Comparison of ENCODE assay signal across 14 cellular contexts in genomic region chr12:126051611-126052107, GRCh38.
A peak's percentile ranks its signal among the peaks of the same experiment; 100 is the strongest.
DNase-seq lines count a peak whose midpoint lies in the region; ATAC-seq, FAIRE-seq and TF ChIP-seq lines count a peak whose summit lies in the region.
"Had no signal": no experiment of that assay in that cellular context is flagged by ENCODE, and none has a peak within 500 bp of the region (broad histone marks: within the 10 kb centered on the region; RNA-seq: fewer than 3 reads in every experiment).

No MANE protein-coding gene starts in this region.

- BruUV-seq in Caco-2 (replicated peaks; lab: Mats Ljungman, UMichigan), result no TSS peak

- peaks cover 18% of the 10 kb centered on the region for H3K9me3 ChIP-seq in mucosa of descending colon
- H3K9me3 ChIP-seq in Caco-2, result no peaks in the 10 kb centered on the region
- H3K9me3 ChIP-seq: uterus had no signal

- no peaks in the 10 kb centered on the region for H3K27me3 Mint-ChIP-seq in activated T-helper 17 cell treated with anti-CD3 and anti-CD28 coated beads, Interleukin-2, amount 50 U/mL, for 72 hours
- H3K27me3 Mint-ChIP-seq in Caco-2 (ENCODE audit: insufficient read depth, unreplicated experiment), result no peaks in the 10 kb centered on the region

- peak; percentile 43 for TF ChIP-seq CTCF in bronchial epithelial cell (IDR thresholded peaks at IDR 0.05; ENCODE audit: insufficient read depth, low read length, severe bottlenecking)
- no peak for TF ChIP-seq CTCF in mucosa of descending colon (IDR thresholded peaks at IDR 0.05)
- no peak for TF ChIP-seq CTCF in Caco-2 (IDR thresholded peaks at IDR 0.05; ENCODE audit: insufficient read depth in 1 of 2, low read depth in 1 of 2, low read length in 1 of 2, severe bottlenecking in 1 of 2, unreplicated experiment in 1 of 2)

- ATAC-seq in mucosa of descending colon (peak; percentile 24), GM21529 (IDR thresholded peaks at IDR 0.05; ENCODE audit: unreplicated experiment) (no peak), GM21576 (IDR thresholded peaks at IDR 0.05; ENCODE audit: unreplicated experiment) (no peak)
- ATAC-seq in activated T-helper 17 cell treated with anti-CD3 and anti-CD28 coated beads, Interleukin-2, amount 50 U/mL, for 72 hours (replicated peaks), result no peak
- ATAC-seq: activated CD8-positive, alpha-beta T cell treated with anti-CD3 and anti-CD28 coated beads, Interleukin-2, amount 10 ng/mL, durations not matched to agents 7 days and 5 days; right cardiac atrium had no signal

- no peaks in the 10 kb centered on the region for H3K36me3 Mint-ChIP-seq in activated T-helper 17 cell treated with anti-CD3 and anti-CD28 coated beads, Interleukin-2, amount 50 U/mL, for 72 hours (ENCODE audit: low read depth)
- no peaks in the 10 kb centered on the region for H3K36me3 Mint-ChIP-seq in Caco-2 (ENCODE audit: insufficient read depth, unreplicated experiment)
- H3K36me3 Mint-ChIP-seq: activated naive CD4-positive, alpha-beta T cell treated with anti-CD3 and anti-CD28 coated beads, Interleukin-2, amount 50 U/mL, for 72 hours had no signal

- intact Hi-C loops in mucosa of descending colon (cut with DNase I, micrococcal nuclease), result no loop called here
- intact Hi-C loops in Caco-2 (cut with micrococcal nuclease; ENCODE audit: unreplicated experiment), result no loop called here

- H3K36me3 ChIP-seq in bronchial epithelial cell (ENCODE audit: control insufficient read depth, insufficient read depth, low read length) (no peaks in the 10 kb centered on the region), mucosa of descending colon (ENCODE audit: low read depth) (no peaks in the 10 kb centered on the region), Caco-2 (ENCODE audit: control insufficient read depth, insufficient read depth, low read length) (no peaks in the 10 kb centered on the region)
- H3K36me3 ChIP-seq: uterus had no signal

- no peaks in the 10 kb centered on the region for H3K27me3 ChIP-seq in bronchial epithelial cell (ENCODE audit: control insufficient read depth, insufficient read depth, low read length)
- H3K27me3 ChIP-seq in Caco-2 (replicated peaks; ENCODE audit: control insufficient read depth, insufficient read depth, low read length), result no peaks in the 10 kb centered on the region
- H3K27me3 ChIP-seq: uterus had no signal

- DNase-seq in H4 (ENCODE audit: low spot score) (peak; percentile 95), NCI-H748 (lab: John Stamatoyannopoulos, UW; ENCODE audit: unreplicated experiment) (peak; percentile 81), bronchial epithelial cell (ENCODE audit: low read depth) (peak; percentile 98), mucosa of descending colon (no peak), Caco-2 (no peak)
- DNase-seq: activated CD8-positive, alpha-beta T cell treated with anti-CD3 and anti-CD28 coated beads, Interleukin-2, amount 10 ng/mL, durations not matched to agents 7 days and 5 days; DMS53; NCI-H446 treated with DMSO at 0.1 percent for 48 hours; right cardiac atrium; uterus had no signal

- no peaks in the 10 kb centered on the region for H3K4me1 Mint-ChIP-seq in activated T-helper 17 cell treated with anti-CD3 and anti-CD28 coated beads, Interleukin-2, amount 50 U/mL, for 72 hours
- H3K4me1 Mint-ChIP-seq in Caco-2 (ENCODE audit: low read depth, unreplicated experiment), result no peaks in the 10 kb centered on the region

- POLR2A ChIA-PET in Caco-2 (lab: Charles Lee), result no interaction called here

- H3K4me1 ChIP-seq in mucosa of descending colon (ENCODE audit: low read depth) (no peaks in the 10 kb centered on the region), Caco-2 (no peaks in the 10 kb centered on the region)
- H3K4me1 ChIP-seq: uterus had no signal

- H3K4me3 Mint-ChIP-seq in activated T-helper 17 cell treated with anti-CD3 and anti-CD28 coated beads, Interleukin-2, amount 50 U/mL, for 72 hours, result no peak overlapping the region
- H3K4me3 Mint-ChIP-seq in Caco-2 (ENCODE audit: unreplicated experiment), result no peak overlapping the region
- H3K4me3 Mint-ChIP-seq: activated CD8-positive, alpha-beta T cell treated with anti-CD3 and anti-CD28 coated beads, Interleukin-2, amount 10 ng/mL, durations not matched to agents 7 days and 5 days had no signal

- no peak overlapping the region for H3K4me3 ChIP-seq in bronchial epithelial cell (ENCODE audit: low read depth, low read length)
- no peak overlapping the region for H3K4me3 ChIP-seq in mucosa of descending colon
- no peak overlapping the region for H3K4me3 ChIP-seq in Caco-2 (ENCODE audit: low read depth, low read length)
- H3K4me3 ChIP-seq: uterus had no signal

- CTCF ChIA-PET in Caco-2 (lab: Charles Lee), result no interaction called here

- FAIRE-seq in bronchial epithelial cell (lab: Jason Lieb, UNC), result peak; percentile 28

- peaks cover 10% of the 10 kb centered on the region for H3K9me3 Mint-ChIP-seq in activated T-helper 17 cell treated with anti-CD3 and anti-CD28 coated beads, Interleukin-2, amount 50 U/mL, for 72 hours
- no peaks in the 10 kb centered on the region for H3K9me3 Mint-ChIP-seq in Caco-2 (ENCODE audit: unreplicated experiment)

- H3K27ac Mint-ChIP-seq in activated T-helper 17 cell treated with anti-CD3 and anti-CD28 coated beads, Interleukin-2, amount 50 U/mL, for 72 hours, result no peak overlapping the region
- H3K27ac Mint-ChIP-seq in Caco-2 (ENCODE audit: unreplicated experiment), result no peak overlapping the region
- H3K27ac Mint-ChIP-seq: activated CD8-positive, alpha-beta T cell treated with anti-CD3 and anti-CD28 coated beads, Interleukin-2, amount 10 ng/mL, durations not matched to agents 7 days and 5 days; activated naive CD4-positive, alpha-beta T cell treated with anti-CD3 and anti-CD28 coated beads, Interleukin-2, amount 50 U/mL, for 72 hours had no signal

Comparison
In these comparisons a context has a peak if more than half of its experiments do, and no peak if none do; other contexts are left out.
1. DNase-seq: peak in H4 (single experiment), NCI-H748 (single experiment) and bronchial epithelial cell (single experiment); none in mucosa of descending colon (0 of 3) and Caco-2 (0 of 2).